16 cellular contexts compared by ENCODE assay signal in the genomic region with DNA sequence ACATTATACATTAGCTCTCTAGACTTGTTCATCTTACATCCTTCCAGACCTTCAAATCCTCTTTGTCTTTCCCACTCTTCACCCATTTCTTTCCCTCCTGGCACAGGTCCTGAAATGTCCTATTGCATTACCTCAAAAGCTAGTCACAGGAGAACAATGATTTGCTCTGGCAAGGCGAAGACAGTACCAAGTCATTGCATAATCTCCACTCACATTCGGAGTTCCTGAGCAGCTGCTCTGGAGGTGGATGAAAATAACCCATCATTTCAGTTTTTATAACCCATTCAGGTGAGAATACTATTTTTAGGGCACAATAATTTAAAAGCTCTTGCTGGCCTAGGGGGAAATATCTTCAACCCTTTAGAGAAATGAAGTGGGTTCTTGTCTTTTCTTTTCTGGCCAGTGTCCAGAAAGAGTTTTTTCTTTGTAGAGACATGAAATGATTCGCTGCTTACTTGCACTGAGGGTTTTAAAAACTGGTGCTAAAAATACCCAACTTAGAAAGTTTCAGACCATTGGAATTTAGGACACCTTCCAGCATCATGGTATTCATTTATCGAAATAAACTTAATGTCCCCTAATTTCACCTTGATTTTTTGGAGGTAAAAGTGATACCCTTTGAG. TPM values are rescaled to one million over a fixed set of nuclear protein-coding genes. Genes with fewer than 3 reads are reported as not detected.
DNase-seq lines count a peak whose midpoint lies in the region; ATAC-seq, FAIRE-seq and TF ChIP-seq lines count a peak whose summit lies in the region.
"Had no signal": no experiment of that assay in that cellular context is flagged by ENCODE, and none has a peak within 500 bp of the region (broad histone marks: within the 10 kb centered on the region; RNA-seq: fewer than 3 reads in every experiment).

No MANE protein-coding gene starts in this region.

- TF ChIP-seq POLR2A in IMR-90 (IDR thresholded peaks at IDR 0.05; ENCODE audit: low read depth, low read length), result no peak

- H3K79me2 ChIP-seq in keratinocyte (ENCODE audit: control insufficient read depth, insufficient read depth, low read length), result no peaks in the 10 kb centered on the region

- POLR2A ChIA-PET in IMR-90 (lab: Charles Lee; ENCODE audit: unreplicated experiment), result interaction anchor here (0.6 kb wide), 1 partner anchor 274 kb away, joined by 12 read pairs; no protein-coding TSS in a partner anchor

- no peak overlapping the region for H2BK20ac ChIP-seq in IMR-90 (ENCODE audit: low read depth, low read length)

- no peak overlapping the region for H4K8ac ChIP-seq in IMR-90 (ENCODE audit: low read depth in 2 of 2, low read length in 2 of 2)

- TF ChIP-seq RAD21 in IMR-90 (IDR thresholded peaks at IDR 0.05; ENCODE audit: low read length), result no peak

- dilution Hi-C loops in IMR-90 (cut with HindIII; ENCODE audit: low sequenced_read_pairs, unreplicated experiment), result no loop called here
- dilution Hi-C loops in keratinocyte (cut with MboI; ENCODE audit: extremely low pct_ligation_motif_present, low sequenced_read_pairs), result no loop called here

- no peak overlapping the region for H3K23ac ChIP-seq in IMR-90 (ENCODE audit: low read depth, low read length)

- H2AFZ ChIP-seq in IMR-90 (replicated peaks; ENCODE audit: low read length, poor library complexity) (no peak overlapping the region), keratinocyte (ENCODE audit: control insufficient read depth, low read length) (no peak overlapping the region)

- H3K56ac ChIP-seq in IMR-90 (ENCODE audit: extremely low read depth, insufficient read depth, low read length), result no peak overlapping the region

- H3K27ac ChIP-seq in IMR-90 (ENCODE audit: insufficient read depth, low read length), result no peak overlapping the region
- H3K27ac ChIP-seq in keratinocyte (ENCODE audit: control insufficient read depth, insufficient read depth, low read length), result no peak overlapping the region
- H3K27ac ChIP-seq: pancreas, tibial nerve had no signal

- H2BK5ac ChIP-seq in IMR-90 (ENCODE audit: low read depth, low read length, poor library complexity, severe bottlenecking), result no peak overlapping the region

- intact Hi-C loops in IMR-90 (cut with micrococcal nuclease), result no loop called here

- in situ Hi-C loops in IMR-90 (cut with MboI; ENCODE audit: low sequenced_read_pairs), result no loop called here

- H3K9me3 ChIP-seq in IMR-90 (ENCODE audit: control insufficient read depth, insufficient read depth, low read length) (no peaks in the 10 kb centered on the region), keratinocyte (ENCODE audit: control insufficient read depth, low read depth, low read length) (no peaks in the 10 kb centered on the region)
- H3K9me3 ChIP-seq: pancreas, tibial nerve had no signal

- H4K20me1 ChIP-seq in IMR-90 (ENCODE audit: insufficient read depth, low read length), result no peaks in the 10 kb centered on the region
- no peaks in the 10 kb centered on the region for H4K20me1 ChIP-seq in keratinocyte (ENCODE audit: control insufficient read depth, extremely low read depth, insufficient read depth, low read length)

- WGBS in IMR-90 (ENCODE audit: extremely low coverage in 2 of 2, insufficient read length in 1 of 2), 2 experiments, result no CpG with 5 or more reads among the region's 4 CpGs

- no peak for TF ChIP-seq CTCF in IMR-90 (conservative IDR thresholded peaks at IDR 0.05; ENCODE audit: low read depth, low read length)
- no peak for TF ChIP-seq CTCF in keratinocyte (optimal IDR thresholded peaks at IDR 0.05 in 1 of 3, IDR thresholded peaks at IDR 0.05 in 1 of 3, conservative IDR thresholded peaks at IDR 0.05 in 1 of 3; ENCODE audit: extremely low read depth in 1 of 3, insufficient read depth in 2 of 3, low read length in 3 of 3)

- H2BK120ac ChIP-seq in IMR-90 (ENCODE audit: low read depth, low read length), result no peak overlapping the region

- H4K91ac ChIP-seq in IMR-90 (ENCODE audit: insufficient read depth, low read depth, low read length), result no peak overlapping the region

- H2AK5ac ChIP-seq in IMR-90 (ENCODE audit: low read depth, low read length), result no peak overlapping the region

- H3K9me1 ChIP-seq in IMR-90 (ENCODE audit: insufficient read depth, low read length) (0 out of 2 replicates have a peak, but pooled peaks cover 9% of the 10 kb centered on the region), keratinocyte (ENCODE audit: control insufficient read depth, extremely low read depth, insufficient read depth, low read length) (no peaks in the 10 kb centered on the region)

- FAIRE-seq in keratinocyte (lab: Jason Lieb, UNC), result peak; percentile 63
- FAIRE-seq: pancreas had no signal

- H2AK9ac ChIP-seq in IMR-90 (replicated peaks; ENCODE audit: low read depth, low read length, poor library complexity), result no peak overlapping the region

- no peak overlapping the region for H3K9ac ChIP-seq in IMR-90 (ENCODE audit: low read depth, low read length)
- H3K9ac ChIP-seq in keratinocyte (ENCODE audit: control insufficient read depth, extremely low read depth, insufficient read depth, low read length), result no peak overlapping the region

- no peak overlapping the region for H3K4ac ChIP-seq in IMR-90 (ENCODE audit: low read depth, low read length)

- H3K4me1 ChIP-seq in IMR-90 (ENCODE audit: control insufficient read depth, insufficient read depth, low read length) (peaks cover 4% of the 10 kb centered on the region; the same call in 1 of the 2 replicates), keratinocyte (ENCODE audit: control insufficient read depth, extremely low read depth, insufficient read depth, low read length) (peaks cover 7% of the 10 kb centered on the region)
- H3K4me1 ChIP-seq: pancreas, tibial nerve had no signal

- H3K36me3 ChIP-seq in IMR-90 (ENCODE audit: control insufficient read depth, insufficient read depth, low read length) (no peaks in the 10 kb centered on the region), keratinocyte (ENCODE audit: control insufficient read depth in 2 of 2, extremely low read depth in 1 of 2, insufficient read depth in 2 of 2, low read length in 2 of 2) (no peaks in the 10 kb centered on the region)
- H3K36me3 ChIP-seq: pancreas, tibial nerve had no signal

- CTCF ChIA-PET in IMR-90 (lab: Yijun Ruan, JAX), result interaction anchor here (0.6 kb wide), 1 partner anchor 294 kb away, joined by 4 read pairs; no protein-coding TSS in a partner anchor

- H3K4me3 ChIP-seq in IMR-90 (ENCODE audit: insufficient read depth, low read depth, low read length) (no peak overlapping the region), keratinocyte (ENCODE audit: control insufficient read depth in 2 of 3, extremely low read depth in 1 of 3, insufficient read depth in 2 of 3, low read depth in 1 of 3, low read length in 3 of 3) (no peak overlapping the region)
- H3K4me3 ChIP-seq: pancreas, tibial nerve had no signal

- ATAC-seq in IMR-90 (ENCODE audit: low read depth) (no peak), GM19452 (IDR thresholded peaks at IDR 0.05; ENCODE audit: unreplicated experiment) (no peak)
- ATAC-seq: pancreas had no signal

- H2BK15ac ChIP-seq in IMR-90 (ENCODE audit: low read depth, low read length), result no peak overlapping the region

- H3K27me3 ChIP-seq in IMR-90 (ENCODE audit: control insufficient read depth, insufficient read depth, low read length), result peaks cover 1% of the 10 kb centered on the region; the same call in 1 of the 2 replicates
- peaks cover 6% of the 10 kb centered on the region for H3K27me3 ChIP-seq in keratinocyte (ENCODE audit: control insufficient read depth, extremely low read depth, insufficient read depth, low read length)
- H3K27me3 ChIP-seq: pancreas had no signal

- no peak overlapping the region for H4K5ac ChIP-seq in IMR-90 (ENCODE audit: low read depth, low read length)

- H3K18ac ChIP-seq in IMR-90 (ENCODE audit: low read depth, low read length), result no peak overlapping the region

- no TSS peak for BruUV-seq in IMR-90 (replicated peaks; lab: Mats Ljungman, UMichigan)

- H3K4me2 ChIP-seq in IMR-90 (ENCODE audit: low read depth, low read length) (no peak overlapping the region), keratinocyte (ENCODE audit: control insufficient read depth, extremely low read depth, insufficient read depth, low read depth, low read length) (no peak overlapping the region)

- H3K14ac ChIP-seq in IMR-90 (replicated peaks; ENCODE audit: low read depth, low read length), result no peak overlapping the region

- H3K79me1 ChIP-seq in IMR-90 (ENCODE audit: low read depth in 1 of 2, low read length in 2 of 2), result no peaks in the 10 kb centered on the region

- DNase-seq in AG08395 (ENCODE audit: low spot score) (peak; percentile 52), IMR-90 (peak; percentile 56), cerebellum (ENCODE audit: low spot score) (peak; percentile 22), keratinocyte (ENCODE audit: low read depth, low spot score) (no peak), NCI-H1694 treated with DMSO at 0.1 percent for 48 hours (lab: John Stamatoyannopoulos, UW) (no peak), NCI-H82 (lab: John Stamatoyannopoulos, UW) (no peak)
- DNase-seq in activated CD4-positive, CD25-positive, alpha-beta regulatory T cell treated with anti-CD3 and anti-CD28 coated beads, Interleukin-2, amount 50 U/mL, for 72 hours, result no peak
- DNase-seq: activated gamma-delta T cell treated with Interleukin-2 at 50 U/mL for 16 hours; central memory CD4-positive, alpha-beta T cell; NCI-H1436; NCI-H748 treated with DMSO at 0.1 percent for 48 hours; pancreas; SIG-M5; stimulated activated CD4-positive, alpha-beta T cell treated with anti-CD3 and anti-CD28 coated beads, Interleukin-15, amount 100 ng/mL, for 24 hours had no signal

TF ChIP-seq in IMR-90, 13 proteins besides CTCF, POLR2A, EP300 and RAD21:
- TF ChIP-seq CEBPB (IDR thresholded peaks at IDR 0.05; ENCODE audit: low read depth, low read length) (peak; percentile 85), BHLHE40 (IDR thresholded peaks at IDR 0.05; ENCODE audit: low read depth, low read length) (no peak)

RNA-seq across cellular contexts. Expression of a gene that starts 23.4 kb away (rescaled TPM):
- 30.8 and 45.0 TPM in 2 replicates for total RNA-seq in IMR-90 (2012; rRNA removed)
- polyA plus RNA-seq in IMR-90 (2012; rRNA removed), result 22.8 and 25.2 TPM in 2 replicates
- polyA plus RNA-seq in IMR-90 (2012; cell fraction: cytosol; rRNA removed), result 9.4 and 19.1 TPM in 2 replicates
- 6.9 and 11.9 TPM in 2 replicates for polyA plus RNA-seq in IMR-90 (2012; cell fraction: nucleus; rRNA removed; ENCODE audit: low replicate concordance)
- 70.5 TPM for total RNA-seq in cerebellum
- 26.4 to 64.4 TPM (median 32.0 TPM) in 3 replicates for polyA plus RNA-seq in keratinocyte
- polyA plus RNA-seq in keratinocyte (2011; ENCODE audit: low read depth), result 30.1 TPM
- 28.3 and 46.9 TPM in 2 replicates for polyA plus RNA-seq in keratinocyte (2011; cell fraction: cytosol; rRNA removed)
- 23.8 and 37.2 TPM in 2 replicates for polyA plus RNA-seq in keratinocyte (2011; cell fraction: nucleus; rRNA removed)
- 26.1 and 31.6 TPM in 2 replicates for polyA plus RNA-seq in keratinocyte (2012; ENCODE audit: low replicate concordance)
- polyA minus RNA-seq in keratinocyte, result 6.1 to 18.1 TPM (median 9.7 TPM) in 3 replicates
- polyA minus RNA-seq in keratinocyte (2011; cell fraction: cytosol; rRNA and poly(A)+ RNA removed), result 20.1 TPM
- polyA minus RNA-seq in keratinocyte (2011; cell fraction: nucleus; rRNA and poly(A)+ RNA removed), result 14.6 and 25.5 TPM in 2 replicates

Comparison
In these comparisons a context has a peak if more than half of its experiments do, and no peak if none do; other contexts are left out.
1. DNase-seq: peak in AG08395 (single experiment), IMR-90 (single experiment) and cerebellum (single experiment); none in keratinocyte (single experiment), activated CD4-positive, CD25-positive, alpha-beta regulatory T cell treated with anti-CD3 and anti-CD28 coated beads, Interleukin-2, amount 50 U/mL, for 72 hours (single experiment), NCI-H1694 treated with DMSO at 0.1 percent for 48 hours (single experiment) and NCI-H82 (single experiment).